Comparison of ENCODE assay signal across 13 cellular contexts in genomic region chr2:25347205-25347815, GRCh38. TPM values are rescaled to one million over a fixed set of nuclear protein-coding genes. Genes with fewer than 3 reads are reported as not detected.
DNase-seq lines count a peak whose midpoint lies in the region; ATAC-seq, FAIRE-seq and TF ChIP-seq lines count a peak whose summit lies in the region.
"Had no signal": no experiment of that assay in that cellular context is flagged by ENCODE, and none has a peak within 500 bp of the region (broad histone marks: within the 10 kb centered on the region; RNA-seq: fewer than 3 reads in every experiment).

No MANE protein-coding gene starts in this region.

- H3K4me1 Mint-ChIP-seq in activated CD8-positive, alpha-beta memory T cell treated with anti-CD3 and anti-CD28 coated beads, Interleukin-2, amount 10 ng/mL, durations not matched to agents 7 days and 5 days: peaks cover 37% of the 10 kb centered on the region
- peaks cover 6% of the 10 kb centered on the region for H3K4me1 Mint-ChIP-seq in osteocyte (ENCODE audit: unreplicated experiment)

- peak overlapping the region; percentile 62 for H3K27ac Mint-ChIP-seq in activated CD8-positive, alpha-beta memory T cell treated with anti-CD3 and anti-CD28 coated beads, Interleukin-2, amount 10 ng/mL, durations not matched to agents 7 days and 5 days
- no peak overlapping the region for H3K27ac Mint-ChIP-seq in osteocyte (ENCODE audit: unreplicated experiment)

- no peaks in the 10 kb centered on the region for H3K9me3 Mint-ChIP-seq in activated CD8-positive, alpha-beta memory T cell treated with anti-CD3 and anti-CD28 coated beads, Interleukin-2, amount 10 ng/mL, durations not matched to agents 7 days and 5 days (ENCODE audit: low read depth)
- no peaks in the 10 kb centered on the region for H3K9me3 Mint-ChIP-seq in osteocyte (ENCODE audit: unreplicated experiment)
- H3K9me3 Mint-ChIP-seq: mesothelial cell of epicardium had no signal

- peak; percentile 66 for DNase-seq in stimulated activated CD4-positive, alpha-beta T cell treated with anti-CD3 and anti-CD28 coated beads, Interleukin-15, amount 100 ng/mL, for 24 hours
- no peak for DNase-seq in stimulated activated CD4-positive, alpha-beta T cell treated with anti-CD3 and anti-CD28 coated beads, Interleukin-12 subunit alpha, Interleukin-12 subunit beta, amount 100 ng/mL, for 4 hours
- peak; percentile 57 for DNase-seq in activated CD8-positive, alpha-beta memory T cell treated with anti-CD3 and anti-CD28 coated beads, Interleukin-2, amount 10 ng/mL, durations not matched to agents 7 days and 5 days
- DNase-seq in iris pigment epithelial cell (ENCODE audit: low read depth) (peak; percentile 40), urothelium cell line (ENCODE audit: low spot score) (peak; percentile 74), SK-N-DZ (ENCODE audit: low spot score) (no peak), NCI-H187 (lab: John Stamatoyannopoulos, UW) (no peak), osteocyte (ENCODE audit: extremely low spot score, unreplicated experiment) (no peak)
- DNase-seq: activated CD4-positive, CD25-positive, alpha-beta regulatory T cell treated with anti-CD3 and anti-CD28 coated beads, Interleukin-2, amount 50 U/mL, for 72 hours; heart right ventricle; NCI-H1092 had no signal

- TF ChIP-seq CTCF in osteocyte (IDR thresholded peaks at IDR 0.05): no peak

- ATAC-seq in activated CD8-positive, alpha-beta memory T cell treated with anti-CD3 and anti-CD28 coated beads, Interleukin-2, amount 10 ng/mL, durations not matched to agents 7 days and 5 days: peak; percentile 68
- ATAC-seq: heart right ventricle had no signal

- no peaks in the 10 kb centered on the region for H3K36me3 Mint-ChIP-seq in activated CD8-positive, alpha-beta memory T cell treated with anti-CD3 and anti-CD28 coated beads, Interleukin-2, amount 10 ng/mL, durations not matched to agents 7 days and 5 days
- H3K36me3 Mint-ChIP-seq in osteocyte (ENCODE audit: unreplicated experiment): no peaks in the 10 kb centered on the region

- no peak overlapping the region for H3K4me3 Mint-ChIP-seq in activated CD8-positive, alpha-beta memory T cell treated with anti-CD3 and anti-CD28 coated beads, Interleukin-2, amount 10 ng/mL, durations not matched to agents 7 days and 5 days
- H3K4me3 Mint-ChIP-seq in osteocyte (ENCODE audit: unreplicated experiment): no peak overlapping the region
- H3K4me3 Mint-ChIP-seq: mesothelial cell of epicardium had no signal

- FAIRE-seq in urothelium cell line (lab: Jason Lieb, UNC): peak; percentile 69
- FAIRE-seq: colon had no signal

- CTCF ChIA-PET in activated CD8-positive, alpha-beta memory T cell treated with anti-CD3 and anti-CD28 coated beads, Interleukin-2, amount 10 ng/mL, durations not matched to agents 7 days and 5 days (lab: Charles Lee): interaction anchor here (0.6 to 3.0 kb wide), 8 partner anchors 15 to 223 kb away, joined by 3 to 23 read pairs (median 3); no protein-coding TSS in a partner anchor

- peaks cover 3% of the 10 kb centered on the region for H3K27me3 Mint-ChIP-seq in activated CD8-positive, alpha-beta memory T cell treated with anti-CD3 and anti-CD28 coated beads, Interleukin-2, amount 10 ng/mL, durations not matched to agents 7 days and 5 days
- no peaks in the 10 kb centered on the region for H3K27me3 Mint-ChIP-seq in osteocyte (ENCODE audit: unreplicated experiment)

RNA-seq across cellular contexts. Expression of gene DNMT3A, which starts 5.6 kb away (rescaled TPM):
- 10 to 100 TPM; 59.9 to 70.1 TPM for total RNA-seq in activated CD8-positive, alpha-beta memory T cell treated with anti-CD3 and anti-CD28 coated beads, Interleukin-2, amount 10 ng/mL, durations not matched to agents 7 days and 5 days
- polyA plus RNA-seq in SK-N-DZ (2014; cell fraction: cytosol; rRNA removed): 14.4 and 17.3 TPM in 2 replicates
- 33.4 and 46.5 TPM in 2 replicates for polyA plus RNA-seq in SK-N-DZ (2014; cell fraction: nucleus; rRNA removed)
- 80.2 and 85.2 TPM in 2 replicates for total RNA-seq in osteocyte

Comparison
In these comparisons a context has a peak if more than half of its experiments do, and no peak if none do; other contexts are left out.
1. DNase-seq: peak in stimulated activated CD4-positive, alpha-beta T cell treated with anti-CD3 and anti-CD28 coated beads, Interleukin-15, amount 100 ng/mL, for 24 hours (single experiment), activated CD8-positive, alpha-beta memory T cell treated with anti-CD3 and anti-CD28 coated beads, Interleukin-2, amount 10 ng/mL, durations not matched to agents 7 days and 5 days (single experiment), iris pigment epithelial cell (single experiment) and urothelium cell line (single experiment); none in stimulated activated CD4-positive, alpha-beta T cell treated with anti-CD3 and anti-CD28 coated beads, Interleukin-12 subunit alpha, Interleukin-12 subunit beta, amount 100 ng/mL, for 4 hours (single experiment), SK-N-DZ (single experiment), NCI-H187 (0 of 2) and osteocyte (single experiment).